Comparison of ENCODE assay signal across 18 cellular contexts in genomic region chr11:117607449-117607848, GRCh38.
DNase-seq lines count a peak whose midpoint lies in the region; ATAC-seq and TF ChIP-seq lines count a peak whose summit lies in the region.
"Had no signal": no experiment of that assay in that cellular context is flagged by ENCODE, and none has a peak within 500 bp of the region (broad histone marks: within the 10 kb centered on the region; RNA-seq: fewer than 3 reads in every experiment).

No MANE protein-coding gene starts in this region.

- H3K27ac Mint-ChIP-seq in CD14-positive monocyte (no peak overlapping the region), type B pancreatic cell (no peak overlapping the region)
- H3K27ac Mint-ChIP-seq: CD4-positive, alpha-beta memory T cell had no signal

- H3K27me3 Mint-ChIP-seq in CD14-positive monocyte (ENCODE audit: low read depth in 3 of 3) (peaks cover 2 to 23% (median 16%) of the 10 kb centered on the region in 3 donors), type B pancreatic cell (peaks cover 50% of the 10 kb centered on the region)

- H3K4me1 Mint-ChIP-seq in CD14-positive monocyte (no peaks in the 10 kb centered on the region), type B pancreatic cell (ENCODE audit: unreplicated experiment) (peaks cover 33% of the 10 kb centered on the region)

- no peak overlapping the region for H3K4me3 Mint-ChIP-seq in CD14-positive monocyte
- no peak overlapping the region for H3K4me3 Mint-ChIP-seq in type B pancreatic cell
- H3K4me3 Mint-ChIP-seq: CD4-positive, alpha-beta memory T cell had no signal

- DNase-seq in CD14-positive monocyte (ENCODE audit: low spot score) (peak; percentile 16), NCI-H69 (lab: John Stamatoyannopoulos, UW) (peak; percentile 83), posterior vena cava (ENCODE audit: low spot score) (peak; percentile 69), type B pancreatic cell (ENCODE audit: extremely low spot score, unreplicated experiment) (no peak), NCI-H1436 (lab: John Stamatoyannopoulos, UW) (no peak)
- DNase-seq: CD4-positive, alpha-beta memory T cell; DND-41; GM23248; HCEC 1CT; Kasumi-1; NCI-H1694 treated with DMSO at 0.1 percent for 48 hours; NCI-H2081 treated with DMSO at 0.1 percent for 48 hours; NCI-H526 had no signal

- no peak for TF ChIP-seq CTCF in CD14-positive monocyte (IDR thresholded peaks at IDR 0.05)
- TF ChIP-seq CTCF in type B pancreatic cell (conservative IDR thresholded peaks at IDR 0.05), result no peak

- H3K9me3 Mint-ChIP-seq in CD14-positive monocyte (no peaks in the 10 kb centered on the region), type B pancreatic cell (no peaks in the 10 kb centered on the region)
- H3K9me3 Mint-ChIP-seq: CD4-positive, alpha-beta memory T cell had no signal

- H3K36me3 Mint-ChIP-seq in CD14-positive monocyte (no peaks in the 10 kb centered on the region), type B pancreatic cell (no peaks in the 10 kb centered on the region)
- H3K36me3 Mint-ChIP-seq: CD4-positive, alpha-beta memory T cell had no signal

- intact Hi-C loops in CD14-positive monocyte (cut with micrococcal nuclease), result no loop called here
- intact Hi-C loops in posterior vena cava (cut with DNase I), result no loop called here

- ATAC-seq in HG03175 (IDR thresholded peaks at IDR 0.05; ENCODE audit: unreplicated experiment), result no peak
- ATAC-seq: A549, Right ventricle myocardium inferior had no signal

- H3K27ac ChIP-seq in cingulate gyrus (ENCODE audit: low read depth, low read length), result peak overlapping the region; percentile 58
- H3K27ac ChIP-seq: A549, GM23248, SJSA1 had no signal

Comparison
In these comparisons a context has a peak if more than half of its experiments do, and no peak if none do; other contexts are left out.
1. DNase-seq: peak in CD14-positive monocyte (single experiment), NCI-H69 (single experiment) and posterior vena cava (single experiment); none in type B pancreatic cell (single experiment) and NCI-H1436 (single experiment).